Comparison of ENCODE assay signal across 1 cellular context in the genomic region with DNA sequence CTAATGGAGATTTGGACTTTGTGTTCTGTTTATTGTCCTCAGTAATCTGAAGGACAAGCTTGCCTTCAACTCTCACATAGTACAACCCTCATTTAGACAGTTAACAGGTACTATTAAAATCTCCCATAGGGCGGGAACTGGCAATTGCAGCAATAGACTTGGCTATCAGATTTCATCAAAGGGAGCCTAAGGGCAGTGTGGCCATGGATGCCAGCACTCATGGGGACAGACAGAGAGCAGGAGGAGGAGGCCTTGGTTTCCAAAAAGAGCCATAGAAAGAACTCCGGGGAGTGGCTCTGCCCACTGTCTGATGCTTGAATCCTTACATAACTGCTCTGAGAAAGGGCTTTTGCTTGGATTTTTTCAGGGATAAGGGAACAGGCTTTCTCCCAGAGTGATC.
TF ChIP-seq lines count a peak whose summit lies in the region.

No MANE protein-coding gene starts in this region.

TF ChIP-seq in WTC11, 78 proteins besides CTCF, POLR2A, EP300 and RAD21 (continued from another document):
- TF ChIP-seq, protein P1, sequence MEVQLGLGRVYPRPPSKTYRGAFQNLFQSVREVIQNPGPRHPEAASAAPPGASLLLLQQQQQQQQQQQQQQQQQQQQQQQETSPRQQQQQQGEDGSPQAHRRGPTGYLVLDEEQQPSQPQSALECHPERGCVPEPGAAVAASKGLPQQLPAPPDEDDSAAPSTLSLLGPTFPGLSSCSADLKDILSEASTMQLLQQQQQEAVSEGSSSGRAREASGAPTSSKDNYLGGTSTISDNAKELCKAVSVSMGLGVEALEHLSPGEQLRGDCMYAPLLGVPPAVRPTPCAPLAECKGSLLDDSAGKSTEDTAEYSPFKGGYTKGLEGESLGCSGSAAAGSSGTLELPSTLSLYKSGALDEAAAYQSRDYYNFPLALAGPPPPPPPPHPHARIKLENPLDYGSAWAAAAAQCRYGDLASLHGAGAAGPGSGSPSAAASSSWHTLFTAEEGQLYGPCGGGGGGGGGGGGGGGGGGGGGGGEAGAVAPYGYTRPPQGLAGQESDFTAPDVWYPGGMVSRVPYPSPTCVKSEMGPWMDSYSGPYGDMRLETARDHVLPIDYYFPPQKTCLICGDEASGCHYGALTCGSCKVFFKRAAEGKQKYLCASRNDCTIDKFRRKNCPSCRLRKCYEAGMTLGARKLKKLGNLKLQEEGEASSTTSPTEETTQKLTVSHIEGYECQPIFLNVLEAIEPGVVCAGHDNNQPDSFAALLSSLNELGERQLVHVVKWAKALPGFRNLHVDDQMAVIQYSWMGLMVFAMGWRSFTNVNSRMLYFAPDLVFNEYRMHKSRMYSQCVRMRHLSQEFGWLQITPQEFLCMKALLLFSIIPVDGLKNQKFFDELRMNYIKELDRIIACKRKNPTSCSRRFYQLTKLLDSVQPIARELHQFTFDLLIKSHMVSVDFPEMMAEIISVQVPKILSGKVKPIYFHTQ (CRISPR knock-in tag; IDR thresholded peaks at IDR 0.05) = no peak
- TF ChIP-seq, protein P2, sequence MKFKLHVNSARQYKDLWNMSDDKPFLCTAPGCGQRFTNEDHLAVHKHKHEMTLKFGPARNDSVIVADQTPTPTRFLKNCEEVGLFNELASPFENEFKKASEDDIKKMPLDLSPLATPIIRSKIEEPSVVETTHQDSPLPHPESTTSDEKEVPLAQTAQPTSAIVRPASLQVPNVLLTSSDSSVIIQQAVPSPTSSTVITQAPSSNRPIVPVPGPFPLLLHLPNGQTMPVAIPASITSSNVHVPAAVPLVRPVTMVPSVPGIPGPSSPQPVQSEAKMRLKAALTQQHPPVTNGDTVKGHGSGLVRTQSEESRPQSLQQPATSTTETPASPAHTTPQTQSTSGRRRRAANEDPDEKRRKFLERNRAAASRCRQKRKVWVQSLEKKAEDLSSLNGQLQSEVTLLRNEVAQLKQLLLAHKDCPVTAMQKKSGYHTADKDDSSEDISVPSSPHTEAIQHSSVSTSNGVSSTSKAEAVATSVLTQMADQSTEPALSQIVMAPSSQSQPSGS (CRISPR knock-in tag; IDR thresholded peaks at IDR 0.05; ENCODE audit: borderline replicate concordance, low read depth) = no peak
- TF ChIP-seq MXD4 (CRISPR knock-in tag; IDR thresholded peaks at IDR 0.05; ENCODE audit: borderline replicate concordance) (no peak), JAZF1 (CRISPR knock-in tag; IDR thresholded peaks at IDR 0.05) (no peak)
